ENCODE assay signal across 1 cellular context in genomic region chr5:54533541-54534179, GRCh38.
TF ChIP-seq lines count a peak whose summit lies in the region.

No MANE protein-coding gene starts in this region.

TF ChIP-seq in H1, 55 proteins besides CTCF, POLR2A, EP300 and RAD21:
- no peak for TF ChIP-seq CHD7 (IDR thresholded peaks at IDR 0.05; ENCODE audit: insufficient replicate concordance, low read length)
- no peak for TF ChIP-seq SP1 (IDR thresholded peaks at IDR 0.05; ENCODE audit: low read depth, low read length)
- no peak for TF ChIP-seq CREB1 (IDR thresholded peaks at IDR 0.05)
- TF ChIP-seq TAF7 (optimal IDR thresholded peaks at IDR 0.05; ENCODE audit: borderline replicate concordance, low read depth, low read length), result no peak
- TF ChIP-seq RFX5 (IDR thresholded peaks at IDR 0.05; ENCODE audit: borderline replicate concordance, low read depth, low read length), result no peak
- no peak for TF ChIP-seq NANOG (IDR thresholded peaks at IDR 0.05; ENCODE audit: insufficient read depth, low read depth, low read length, poor library complexity, severe bottlenecking)
- TF ChIP-seq SUZ12 (IDR thresholded peaks at IDR 0.05; ENCODE audit: low read length), result no peak
- TF ChIP-seq ATF2 (IDR thresholded peaks at IDR 0.05; ENCODE audit: low read length), result no peak
- no peak for TF ChIP-seq ASH2L (IDR thresholded peaks at IDR 0.05; ENCODE audit: low read length)
- TF ChIP-seq ATF3 (IDR thresholded peaks at IDR 0.05; ENCODE audit: insufficient read depth, low read depth, low read length), result no peak
- TF ChIP-seq EGR1 (IDR thresholded peaks at IDR 0.05; ENCODE audit: borderline replicate concordance, low read depth, low read length), result no peak
- no peak for TF ChIP-seq RBBP5 (IDR thresholded peaks at IDR 0.05; ENCODE audit: borderline replicate concordance, low read depth, low read length)
- TF ChIP-seq CHD2 (IDR thresholded peaks at IDR 0.05; ENCODE audit: low read length), result no peak
- no peak for TF ChIP-seq SIRT6 (IDR thresholded peaks at IDR 0.05; ENCODE audit: low read length)
- no peak for TF ChIP-seq RXRA (IDR thresholded peaks at IDR 0.05; ENCODE audit: insufficient read depth, low read depth, low read length)
- TF ChIP-seq KDM4A (IDR thresholded peaks at IDR 0.05; ENCODE audit: low read depth, low read length, severe bottlenecking), result no peak
- TF ChIP-seq MAX (IDR thresholded peaks at IDR 0.05), result no peak
- no peak for TF ChIP-seq JUND (IDR thresholded peaks at IDR 0.05; ENCODE audit: low read length)
TF ChIP-seq in H1: peak in this region for 0.
